ENCODE assay signal across 18 cellular contexts in genomic region chr7:132501956-132502355, GRCh38.
DNase-seq lines count a peak whose midpoint lies in the region; ATAC-seq, FAIRE-seq and TF ChIP-seq lines count a peak whose summit lies in the region.
"Had no signal": no experiment of that assay in that cellular context is flagged by ENCODE, and none has a peak within 500 bp of the region (broad histone marks: within the 10 kb centered on the region; RNA-seq: fewer than 3 reads in every experiment).

No MANE protein-coding gene starts in this region.

- FAIRE-seq in GM12891 (lab: Jason Lieb, UNC), result no peak

- H3K9me3 Mint-ChIP-seq in endothelial cell (ENCODE audit: unreplicated experiment), result no peaks in the 10 kb centered on the region

- no peaks in the 10 kb centered on the region for H4K20me1 ChIP-seq in osteoblast (ENCODE audit: insufficient read depth, low read length)

- H3K36me3 Mint-ChIP-seq in endothelial cell (ENCODE audit: low read depth, unreplicated experiment), result no peaks in the 10 kb centered on the region
- H3K36me3 Mint-ChIP-seq: CD4-positive, CD25-positive, alpha-beta regulatory T cell had no signal

- WGBS in psoas muscle, 3 donors, result 76 to 86% (median 82%) methylated on average over 7 of the region's 7 CpGs

- TF ChIP-seq POLR2A in GM12891 (IDR thresholded peaks at IDR 0.05; ENCODE audit: low read depth, low read length), result no peak

- peak overlapping the region; percentile 10 for H3K4me3 Mint-ChIP-seq in endothelial cell (ENCODE audit: unreplicated experiment)
- H3K4me3 Mint-ChIP-seq: B cell; CD4-positive, CD25-positive, alpha-beta regulatory T cell had no signal

- DNase-seq in EH (ENCODE audit: low read depth) (peak; percentile 3), HK-2 (ENCODE audit: unreplicated experiment) (peak; percentile 1), endothelial cell (ENCODE audit: low spot score) (peak; percentile 21), osteoblast (ENCODE audit: insufficient read length, low spot score, missing footprints) (peak; percentile 69), psoas muscle (no peak), GM12891 (ENCODE audit: insufficient read length, low spot score) (no peak)
- DNase-seq: Caco-2; CD4-positive, CD25-positive, alpha-beta regulatory T cell; DMS153; KG1; NCI-H1048; NCI-H1436 treated with DMSO at 0.1 percent for 48 hours; NCI-H2081; NCI-H774; PC-3 had no signal

- H3K4me1 ChIP-seq in osteoblast (ENCODE audit: insufficient read depth, low read length) (peaks cover 3% of the 10 kb centered on the region), psoas muscle (no peaks in the 10 kb centered on the region)
- H3K4me1 ChIP-seq: Caco-2, HAP-1 had no signal

- H3K36me3 ChIP-seq in osteoblast (ENCODE audit: insufficient read depth, low read length) (no peaks in the 10 kb centered on the region), psoas muscle (ENCODE audit: insufficient read depth in 1 of 2, low read depth in 1 of 2) (no peaks in the 10 kb centered on the region)
- H3K36me3 ChIP-seq: HAP-1 had no signal

- no peaks in the 10 kb centered on the region for H3K27me3 ChIP-seq in osteoblast (ENCODE audit: insufficient read depth, low read length)
- no peaks in the 10 kb centered on the region for H3K27me3 ChIP-seq in psoas muscle (ENCODE audit: insufficient read depth in 3 of 3, low read length in 2 of 3)

- TF ChIP-seq CTCF in endothelial cell (IDR thresholded peaks at IDR 0.05; ENCODE audit: unreplicated experiment), result no peak
- TF ChIP-seq CTCF in osteoblast (IDR thresholded peaks at IDR 0.05; ENCODE audit: extremely low read depth, low read depth, low read length), result no peak
- no peak for TF ChIP-seq CTCF in psoas muscle (IDR thresholded peaks at IDR 0.05)

- H3K4me3 ChIP-seq in osteoblast (ENCODE audit: insufficient read depth, low read length), result no peak overlapping the region
- no peak overlapping the region for H3K4me3 ChIP-seq in psoas muscle
- H3K4me3 ChIP-seq: HAP-1 had no signal

- H3K4me2 ChIP-seq in osteoblast (ENCODE audit: insufficient read depth, low read length), result no peak overlapping the region

- peaks cover 27% of the 10 kb centered on the region for H3K4me1 Mint-ChIP-seq in endothelial cell (ENCODE audit: unreplicated experiment)
- H3K4me1 Mint-ChIP-seq: B cell; CD4-positive, CD25-positive, alpha-beta regulatory T cell had no signal

- H3K9me3 ChIP-seq in osteoblast (ENCODE audit: low read depth, low read length), result no peaks in the 10 kb centered on the region
- no peaks in the 10 kb centered on the region for H3K9me3 ChIP-seq in psoas muscle
- H3K9me3 ChIP-seq: Caco-2, HAP-1 had no signal

- intact Hi-C loops in psoas muscle (cut with DNase I), result no loop called here

- H3K27ac Mint-ChIP-seq in endothelial cell (ENCODE audit: unreplicated experiment), result no peak overlapping the region
- H3K27ac Mint-ChIP-seq: B cell; CD4-positive, CD25-positive, alpha-beta regulatory T cell had no signal

- no peaks in the 10 kb centered on the region for H3K27me3 Mint-ChIP-seq in endothelial cell (ENCODE audit: unreplicated experiment)
- H3K27me3 Mint-ChIP-seq: CD4-positive, CD25-positive, alpha-beta regulatory T cell had no signal

- H3K79me2 ChIP-seq in osteoblast (ENCODE audit: insufficient read depth, low read length), result no peaks in the 10 kb centered on the region

- ATAC-seq in psoas muscle (no peak), HG02840 (IDR thresholded peaks at IDR 0.05; ENCODE audit: low FRiP score, unreplicated experiment) (no peak)
- ATAC-seq: PC-3 had no signal

- no peak overlapping the region for H2AFZ ChIP-seq in osteoblast (ENCODE audit: low read length)

- H3K27ac ChIP-seq in osteoblast (ENCODE audit: low read depth, low read length), result no peak overlapping the region
- H3K27ac ChIP-seq in psoas muscle, result no peak overlapping the region

TF ChIP-seq in GM12891, 5 proteins besides CTCF, POLR2A, EP300 and RAD21:
- no peak for TF ChIP-seq SPI1 (IDR thresholded peaks at IDR 0.05; ENCODE audit: low read depth, low read length)
- no peak for TF ChIP-seq POU2F2 (IDR thresholded peaks at IDR 0.05; ENCODE audit: low read depth, low read length)
- no peak for TF ChIP-seq TAF1 (IDR thresholded peaks at IDR 0.05; ENCODE audit: low read depth, low read length)
- TF ChIP-seq PAX5 (IDR thresholded peaks at IDR 0.05; ENCODE audit: insufficient read depth, low read length, severe bottlenecking), result no peak
- TF ChIP-seq POLR2AphosphoS5 (IDR thresholded peaks at IDR 0.05; ENCODE audit: low read depth, low read length), result no peak

Comparison
In these comparisons a context has a peak if more than half of its experiments do, and no peak if none do; other contexts are left out.
1. DNase-seq: peak in EH (single experiment), HK-2 (single experiment), endothelial cell (single experiment) and osteoblast (single experiment); none in psoas muscle (0 of 2) and GM12891 (single experiment).